In the genomic region with DNA sequence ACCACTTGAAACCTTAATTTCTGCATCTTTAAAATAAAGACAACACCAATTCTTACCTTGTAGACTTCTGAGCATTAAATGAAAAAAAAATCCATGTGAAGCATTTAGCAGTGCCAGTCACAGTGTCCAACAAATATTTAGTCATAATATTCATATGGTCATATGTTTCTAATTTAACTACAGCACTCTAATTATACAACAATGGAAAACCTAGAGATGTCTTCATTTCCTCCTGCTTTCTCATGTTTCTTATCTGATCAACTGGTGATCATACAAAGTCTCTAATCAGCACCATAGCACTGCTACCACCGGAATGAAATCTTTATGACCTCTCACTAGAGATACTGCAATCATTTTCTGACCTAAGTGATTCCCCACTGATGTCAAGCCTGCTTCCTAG, we compare ENCODE assay signal across 25 cellular contexts. TPM values are rescaled to one million over a fixed set of nuclear protein-coding genes. Genes with fewer than 3 reads are reported as not detected.
"Had no signal": no experiment of that assay in that cellular context is flagged by ENCODE, and none has a peak within 500 bp of the region (broad histone marks: within the 10 kb centered on the region; RNA-seq: fewer than 3 reads in every experiment).

No MANE protein-coding gene starts in this region.

- H3K4me3 ChIP-seq: esophagus muscularis mucosa, lung, ovary, psoas muscle, sigmoid colon, stomach, thyroid gland, vagina had no signal

- ATAC-seq: left lobe of liver; natural killer cell; psoas muscle; right cardiac atrium; stimulated activated effector memory CD8-positive, alpha-beta T cell treated with anti-CD3 and anti-CD28 coated beads, Interleukin-12 subunit alpha, Interleukin-12 subunit beta, amount 100 ng/mL, for 72 hours had no signal

- H3K4me1 ChIP-seq: esophagus muscularis mucosa, psoas muscle, sigmoid colon, stomach, thyroid gland, vagina had no signal

- H3K27ac ChIP-seq: esophagus muscularis mucosa, ovary, psoas muscle, sigmoid colon, stomach, thyroid gland, vagina had no signal

- H3K27me3 ChIP-seq: esophagus muscularis mucosa, ovary, sigmoid colon, stomach, thyroid gland, vagina had no signal

- H3K36me3 ChIP-seq: esophagus muscularis mucosa, ovary, sigmoid colon, stomach, thyroid gland, vagina had no signal

- DNase-seq: dermis blood vessel endothelial cell; effector memory CD4-positive, alpha-beta T cell; head of caudate nucleus; kidney; natural killer cell; occipital lobe; ovary; posterior cingulate gyrus; psoas muscle; right cardiac atrium; sigmoid colon; stimulated activated CD4-positive, alpha-beta T cell treated with anti-CD3 and anti-CD28 coated beads, Interleukin-2, amount 100 ng/mL, for 24 hours; stimulated activated CD4-positive, alpha-beta T cell treated with anti-CD3 and anti-CD28 coated beads, Interleukin-4, amount 100 ng/mL, for 24 hours; stimulated activated naive CD4-positive, alpha-beta T cell treated with Interleukin-2 at 50 U/mL for 16 hours; stomach; thyroid gland; trophoblast cell had no signal

- H3K9me3 ChIP-seq: esophagus muscularis mucosa, ovary, psoas muscle, sigmoid colon, stomach, thyroid gland, vagina had no signal

RNA-seq across cellular contexts. Expression of gene SCN3A, which starts 10.2 kb away (rescaled TPM):
- total RNA-seq: endothelial cell of umbilical vein, fibroblast of villous mesenchyme, left lobe of liver had no signal

RNA-seq across cellular contexts. Expression of gene SCN2A, which starts 25.1 kb away (rescaled TPM):
- total RNA-seq: endothelial cell of umbilical vein, psoas muscle, skeletal muscle tissue had no signal
